ENCODE assay signal across 9 cellular contexts in the genomic region with DNA sequence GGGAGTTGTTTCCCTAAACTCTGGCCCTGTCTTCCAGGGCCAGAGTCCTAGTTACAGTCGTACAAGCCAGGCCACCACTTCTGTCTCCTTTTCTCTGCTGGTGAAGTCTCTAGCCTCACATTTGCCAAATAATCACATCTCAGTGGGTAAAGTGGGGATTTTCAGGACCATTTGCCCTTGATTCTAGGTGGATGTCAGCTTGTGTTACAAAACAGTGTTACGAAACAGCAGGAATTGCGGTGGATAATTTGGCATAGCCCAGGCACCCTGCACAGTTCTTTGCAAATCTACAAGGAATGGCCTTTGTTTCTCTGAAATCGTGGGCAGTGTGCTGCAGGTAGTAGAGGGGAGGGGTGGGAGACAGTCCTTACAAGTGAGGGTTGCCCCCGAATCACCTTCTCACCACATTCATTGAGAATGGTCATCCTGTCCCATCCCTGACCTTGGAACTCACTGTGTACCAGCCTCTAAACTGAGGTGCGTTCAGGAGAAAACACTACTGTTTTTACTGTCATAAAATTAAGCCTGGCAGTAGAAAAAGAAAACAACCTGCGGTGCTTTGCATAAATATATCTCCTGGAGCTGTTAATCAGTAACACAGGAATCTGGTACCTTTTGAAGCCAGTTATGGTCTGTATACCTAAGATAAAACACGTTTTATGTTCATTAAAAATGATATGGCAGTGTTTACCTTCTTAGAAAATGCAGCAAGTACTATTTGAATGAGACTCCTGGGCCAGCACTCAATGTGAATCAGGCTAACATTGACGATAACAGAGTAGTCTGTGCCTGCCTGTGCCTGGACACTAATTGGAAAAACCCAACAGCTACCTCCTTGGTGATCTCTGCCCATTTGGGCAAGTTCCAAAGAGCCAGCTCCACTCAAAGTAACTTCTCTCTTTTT. TPM values are rescaled to one million over a fixed set of nuclear protein-coding genes. Genes with fewer than 3 reads are reported as not detected.
DNase-seq lines count a peak whose midpoint lies in the region; ATAC-seq and TF ChIP-seq lines count a peak whose summit lies in the region.
"Had no signal": no experiment of that assay in that cellular context is flagged by ENCODE, and none has a peak within 500 bp of the region (broad histone marks: within the 10 kb centered on the region; RNA-seq: fewer than 3 reads in every experiment).

No MANE protein-coding gene starts in this region.

- in situ Hi-C loops in Panc1 (cut with HindIII; ENCODE audit: low pct_unique_long_range_greater_than_20kb, low sequenced_read_pairs): no loop called here

- peak; percentile 20 for ATAC-seq in GM21619 (IDR thresholded peaks at IDR 0.05; ENCODE audit: unreplicated experiment)
- ATAC-seq in Panc1: 0 out of 2 replicates have a peak, but pooled peaks have one; percentile 33

- no peaks in the 10 kb centered on the region for H3K27me3 ChIP-seq in Panc1 (ENCODE audit: control insufficient read depth, insufficient read depth, low read length)
- H3K27me3 ChIP-seq in right atrium auricular region: no peaks in the 10 kb centered on the region
- no peaks in the 10 kb centered on the region for H3K27me3 ChIP-seq in suprapubic skin
- H3K27me3 ChIP-seq: ascending aorta had no signal

- TF ChIP-seq CTCF in Panc1 (IDR thresholded peaks at IDR 0.05) (no peak), right atrium auricular region (IDR thresholded peaks at IDR 0.05) (no peak), suprapubic skin (IDR thresholded peaks at IDR 0.05) (no peak)

- H3K9me3 ChIP-seq in Panc1 (ENCODE audit: control insufficient read depth, insufficient read depth, low read depth, low read length): no peaks in the 10 kb centered on the region
- H3K9me3 ChIP-seq in right atrium auricular region: no peaks in the 10 kb centered on the region
- no peaks in the 10 kb centered on the region for H3K9me3 ChIP-seq in suprapubic skin
- H3K9me3 ChIP-seq: ascending aorta had no signal

- TF ChIP-seq POLR2A in suprapubic skin (IDR thresholded peaks at IDR 0.05): no peak

- H3K36me3 ChIP-seq in Panc1 (ENCODE audit: control insufficient read depth, insufficient read depth, low read length) (no peaks in the 10 kb centered on the region), right atrium auricular region (no peaks in the 10 kb centered on the region), suprapubic skin (no peaks in the 10 kb centered on the region)
- H3K36me3 ChIP-seq: ascending aorta had no signal

- TF ChIP-seq EP300 in suprapubic skin (IDR thresholded peaks at IDR 0.05): no peak

- DNase-seq in Panc1 (ENCODE audit: low read depth, low spot score) (no peak), right atrium auricular region (ENCODE audit: low spot score) (no peak), suprapubic skin (ENCODE audit: low spot score in 2 of 2) (no peak), NCI-H128 (lab: John Stamatoyannopoulos, UW; ENCODE audit: unreplicated experiment) (no peak), Ammon's horn (ENCODE audit: low spot score) (no peak), SKM-1 (lab: John Stamatoyannopoulos, UW; ENCODE audit: unreplicated experiment) (no peak)
- DNase-seq: stimulated activated CD4-positive, alpha-beta T cell treated with anti-CD3 and anti-CD28 coated beads, Interleukin-4, amount 100 ng/mL, for 1 hour had no signal

- H3K4me3 ChIP-seq in Panc1 (ENCODE audit: low read depth in 2 of 2, low read length in 2 of 2) (no peak overlapping the region), right atrium auricular region (no peak overlapping the region), suprapubic skin (no peak overlapping the region)
- H3K4me3 ChIP-seq: ascending aorta had no signal

- peaks cover 12% of the 10 kb centered on the region for H3K4me1 ChIP-seq in Panc1 (ENCODE audit: control insufficient read depth, insufficient read depth, low read length)
- peaks cover 0 to 96% of the 10 kb centered on the region in 2 donors for H3K4me1 ChIP-seq in right atrium auricular region
- H3K4me1 ChIP-seq in suprapubic skin: peaks cover 29% of the 10 kb centered on the region

- 63% methylated on average over 9 of the region's 9 CpGs for WGBS in suprapubic skin

- CTCF ChIA-PET in Panc1 (lab: Charles Lee): no interaction called here

- H3K27ac ChIP-seq in Panc1 (ENCODE audit: low read length): no peak overlapping the region
- peak overlapping the region; percentile 83 to 88 for H3K27ac ChIP-seq in right atrium auricular region
- peak overlapping the region; percentile 8 for H3K27ac ChIP-seq in suprapubic skin
- H3K27ac ChIP-seq: ascending aorta had no signal

- BruUV-seq in Panc1 (replicated peaks; lab: Mats Ljungman, UMichigan): no TSS peak

- POLR2A ChIA-PET in Panc1 (lab: Charles Lee): no interaction called here

- intact Hi-C loops in Panc1 (cut with micrococcal nuclease; ENCODE audit: unreplicated experiment): no loop called here

RNA-seq across cellular contexts. Expression of a gene that starts 44.3 kb away (rescaled TPM):
- 126 TPM for total RNA-seq in Panc1 (2021; ENCODE audit: unreplicated experiment)
- polyA plus RNA-seq in Panc1 (2012; ENCODE audit: insufficient read length): 185 TPM
- 100 to 1,000 TPM in 1 of 2 donors, 10 to 100 TPM in 1; 89.8 to 143 TPM for total RNA-seq in right atrium auricular region
- 10 to 100 TPM; 21.0 to 66.4 (median 37.0) TPM for total RNA-seq in suprapubic skin
